In the genomic region with DNA sequence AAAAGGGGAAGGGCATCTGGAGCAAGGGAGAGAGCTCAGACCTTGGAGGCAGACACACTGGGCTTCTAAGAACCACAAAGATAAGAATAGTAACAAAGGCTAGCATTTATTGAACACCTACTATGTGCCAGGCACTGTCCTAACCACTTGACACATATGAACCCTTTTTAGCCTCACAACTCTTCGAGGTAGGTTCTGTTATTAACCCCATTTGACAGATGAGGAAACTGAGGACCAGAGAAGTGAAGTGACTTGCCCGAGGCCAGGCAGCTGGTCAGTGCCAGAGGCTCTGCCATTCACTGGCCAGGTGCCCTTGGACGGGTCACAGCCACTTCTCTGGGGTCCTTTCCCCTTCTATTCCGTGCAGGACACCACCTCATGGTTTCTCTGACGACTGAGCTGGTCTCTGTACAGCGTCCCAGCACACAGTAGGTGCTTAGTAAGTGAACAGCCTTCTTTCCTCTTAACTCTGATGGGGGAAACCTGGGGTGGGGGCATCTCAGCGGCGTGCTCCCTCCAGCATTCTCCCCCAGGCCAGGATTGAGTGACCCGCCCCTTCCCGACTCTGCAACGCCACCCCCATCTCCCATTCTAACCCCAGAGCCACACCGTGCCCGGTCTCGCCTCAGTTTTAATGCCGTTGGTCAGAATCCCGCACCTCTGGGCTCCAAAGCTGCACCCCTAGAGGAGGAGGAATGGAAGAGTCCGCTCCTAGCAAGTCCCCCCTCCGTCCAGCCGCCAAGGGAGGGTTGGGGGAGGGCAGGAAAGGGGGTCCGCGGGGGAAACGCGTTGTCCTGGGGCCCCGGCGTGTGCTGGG, we compare ENCODE assay signal across 13 cellular contexts. TPM values are rescaled to one million over a fixed set of nuclear protein-coding genes. Genes with fewer than 3 reads are reported as not detected.
DNase-seq lines count a peak whose midpoint lies in the region; ATAC-seq, FAIRE-seq and TF ChIP-seq lines count a peak whose summit lies in the region.
"Had no signal": no experiment of that assay in that cellular context is flagged by ENCODE, and none has a peak within 500 bp of the region (broad histone marks: within the 10 kb centered on the region; RNA-seq: fewer than 3 reads in every experiment).

No MANE protein-coding gene starts in this region.

- BruUV-seq in HepG2 (replicated peaks; lab: Mats Ljungman, UMichigan): no TSS peak

- FAIRE-seq in HepG2 (lab: Jason Lieb, UNC): no peak
- FAIRE-seq in astrocyte (lab: Jason Lieb, UNC): no peak
- no peak for FAIRE-seq in urothelium cell line (lab: Jason Lieb, UNC)

- no peak overlapping the region for H3K27ac Mint-ChIP-seq in astrocyte (ENCODE audit: unreplicated experiment)
- no peak overlapping the region for H3K27ac Mint-ChIP-seq in activated naive CD8-positive, alpha-beta T cell treated with anti-CD3 and anti-CD28 coated beads for 36 hours
- H3K27ac Mint-ChIP-seq: IgD-negative memory B cell had no signal

- H3K9ac ChIP-seq in HepG2 (ENCODE audit: insufficient read depth, low read depth, low read length) (no peak overlapping the region), astrocyte (ENCODE audit: low read length) (no peak overlapping the region), iPS-15b (ENCODE audit: low read depth, low read length) (no peak overlapping the region)

- in situ Hi-C loops in HepG2 (cut with HindIII; ENCODE audit: extremely low pct_ligation_motif_present, low pct_unique_long_range_greater_than_20kb): loop anchor here (10.0 kb wide), 1 partner anchor 149 kb away; the partner anchor contains the start of gene SLC12A5

- POLR2A ChIA-PET in HepG2 (lab: Yijun Ruan, JAX): no interaction called here

- H3K4me1 Mint-ChIP-seq in astrocyte (ENCODE audit: low read depth, unreplicated experiment): no peaks in the 10 kb centered on the region
- H3K4me1 Mint-ChIP-seq in activated naive CD8-positive, alpha-beta T cell treated with anti-CD3 and anti-CD28 coated beads for 36 hours: no peaks in the 10 kb centered on the region

- H3K27me3 ChIP-seq in HepG2 (ENCODE audit: control insufficient read depth in 1 of 2, insufficient read depth in 2 of 2, low read length in 2 of 2): peaks cover 12 to 74% of the 10 kb centered on the region in 2 experiments; a peak in 4 of 5 replicates
- H3K27me3 ChIP-seq in right lobe of liver: peaks cover 0 to 12% of the 10 kb centered on the region in 2 donors
- peaks cover 41% of the 10 kb centered on the region for H3K27me3 ChIP-seq in astrocyte (ENCODE audit: insufficient read depth, low read length)
- H3K27me3 ChIP-seq in iPS-15b (ENCODE audit: control insufficient read depth, insufficient read depth, low read length): peaks cover 53% of the 10 kb centered on the region

- H3K27ac ChIP-seq in HepG2 (ENCODE audit: extremely low read length, insufficient read depth, low read length) (no peak overlapping the region), right lobe of liver (no peak overlapping the region), astrocyte (ENCODE audit: low read depth, low read length) (no peak overlapping the region)
- H3K27ac ChIP-seq: 22Rv1, SJCRH30 had no signal

- H2AFZ ChIP-seq in HepG2 (ENCODE audit: low read length) (no peak overlapping the region), astrocyte (ENCODE audit: low read depth, low read length) (peak overlapping the region; percentile 34)

- no peaks in the 10 kb centered on the region for H3K9me3 Mint-ChIP-seq in astrocyte (ENCODE audit: unreplicated experiment)
- H3K9me3 Mint-ChIP-seq in activated naive CD8-positive, alpha-beta T cell treated with anti-CD3 and anti-CD28 coated beads for 36 hours: no peaks in the 10 kb centered on the region
- H3K9me3 Mint-ChIP-seq: IgD-negative memory B cell had no signal

- TF ChIP-seq POLR2A in HepG2 (IDR thresholded peaks at IDR 0.05; ENCODE audit: insufficient read depth in 1 of 2, low read depth in 2 of 2, low read length in 2 of 2) (no peak), right lobe of liver (IDR thresholded peaks at IDR 0.05) (no peak)

- no peak for TF ChIP-seq CTCF in HepG2 (CRISPR knock-in tag; IDR thresholded peaks at IDR 0.05)
- no peak for TF ChIP-seq CTCF in right lobe of liver (IDR thresholded peaks at IDR 0.05)
- TF ChIP-seq CTCF in astrocyte (IDR thresholded peaks at IDR 0.05; ENCODE audit: insufficient read depth, low read depth, low read length): no peak

- H3K4me3 ChIP-seq in HepG2 (replicated peaks in 1 of 3; ENCODE audit: insufficient read depth in 1 of 3, low read depth in 2 of 3, low read length in 3 of 3) (no peak overlapping the region), right lobe of liver (no peak overlapping the region), astrocyte (ENCODE audit: insufficient read depth, low read depth, low read length) (no peak overlapping the region), iPS-15b (ENCODE audit: low read depth, low read length) (peak overlapping the region; percentile 26)
- H3K4me3 ChIP-seq: SJCRH30 had no signal

- H3K9me3 ChIP-seq in HepG2 (ENCODE audit: low read length) (no peaks in the 10 kb centered on the region), right lobe of liver (no peaks in the 10 kb centered on the region), astrocyte (ENCODE audit: insufficient read depth, low read depth, low read length) (peaks cover 4% of the 10 kb centered on the region), iPS-15b (ENCODE audit: control insufficient read depth, insufficient read depth, low read length) (no peaks in the 10 kb centered on the region)
- H3K9me3 ChIP-seq: SJCRH30 had no signal

- H3K27me3 Mint-ChIP-seq in astrocyte (ENCODE audit: low read depth, unreplicated experiment): peaks cover 89% of the 10 kb centered on the region
- peaks cover 64% of the 10 kb centered on the region for H3K27me3 Mint-ChIP-seq in activated naive CD8-positive, alpha-beta T cell treated with anti-CD3 and anti-CD28 coated beads for 36 hours

- H3K4me2 ChIP-seq in HepG2 (ENCODE audit: low read depth, low read length): no peak overlapping the region
- no peak overlapping the region for H3K4me2 ChIP-seq in astrocyte (ENCODE audit: low read length)

- DNase-seq in HepG2 (ENCODE audit: low spot score) (no peak), right lobe of liver (no peak), astrocyte (ENCODE audit: low read depth) (no peak), urothelium cell line (ENCODE audit: low spot score) (peak; percentile 53), HuH-7.5 (ENCODE audit: low spot score) (no peak)
- no peak for DNase-seq in activated naive CD8-positive, alpha-beta T cell treated with anti-CD3 and anti-CD28 coated beads for 36 hours
- DNase-seq in activated T-cell treated with anti-CD3 and anti-CD28 coated beads, Interleukin-2, amount 50 U/mL, for 1 hour: no peak
- DNase-seq: DND-41, Kasumi-1, SJCRH30 had no signal

- TF ChIP-seq EP300 in HepG2 (IDR thresholded peaks at IDR 0.05; ENCODE audit: low read depth in 2 of 2, low read length in 2 of 2): no peak
- no peak for TF ChIP-seq EP300 in HepG2 (CRISPR knock-in tag; IDR thresholded peaks at IDR 0.05; ENCODE audit: borderline replicate concordance)

- intact Hi-C loops in HepG2 (cut with micrococcal nuclease; ENCODE audit: unreplicated experiment) (loop anchor here (1.0 kb wide), 1 partner anchor 42 kb away; no protein-coding TSS in a partner anchor), right lobe of liver (cut with DNase I) (loop anchor here in 1 of 2 donors (10.0 kb wide), 1 partner anchor 149 kb away; the partner anchor contains the start of gene SLC12A5)

- no peaks in the 10 kb centered on the region for H3K4me1 ChIP-seq in HepG2 (ENCODE audit: insufficient read depth, low read length)
- H3K4me1 ChIP-seq in right lobe of liver: no peaks in the 10 kb centered on the region
- H3K4me1 ChIP-seq in astrocyte (ENCODE audit: insufficient read depth, low read length): no peaks in the 10 kb centered on the region
- H3K4me1 ChIP-seq in iPS-15b (ENCODE audit: control insufficient read depth, insufficient read depth, low read length): no peaks in the 10 kb centered on the region
- H3K4me1 ChIP-seq: SJCRH30 had no signal

- 20% methylated on average over 25 of the region's 25 CpGs for WGBS in HepG2 (ENCODE audit: low lambda C conversion rate)
- 31% methylated on average over 19 of the region's 25 CpGs for WGBS in right lobe of liver (ENCODE audit: insufficient coverage, low coverage, low lambda C conversion rate, missing lambda C conversion rate)

- no peaks in the 10 kb centered on the region for H3K36me3 Mint-ChIP-seq in astrocyte (ENCODE audit: low read depth, unreplicated experiment)
- no peaks in the 10 kb centered on the region for H3K36me3 Mint-ChIP-seq in activated naive CD8-positive, alpha-beta T cell treated with anti-CD3 and anti-CD28 coated beads for 36 hours
- H3K36me3 Mint-ChIP-seq: IgD-negative memory B cell had no signal

- ATAC-seq in HepG2 (no peak; the same call in 2 of the 3 replicates), right lobe of liver (no peak)

- H3K36me3 ChIP-seq in HepG2 (replicated peaks in 1 of 2; ENCODE audit: control insufficient read depth in 1 of 2, insufficient read depth in 2 of 2, low read length in 2 of 2) (no peaks in the 10 kb centered on the region), right lobe of liver (no peaks in the 10 kb centered on the region), astrocyte (ENCODE audit: insufficient read depth, low read length) (no peaks in the 10 kb centered on the region), iPS-15b (ENCODE audit: control insufficient read depth, insufficient read depth, low read length) (no peaks in the 10 kb centered on the region)
- H3K36me3 ChIP-seq: SJCRH30 had no signal

- no peak for TF ChIP-seq RAD21 in HepG2 (CRISPR knock-in tag; IDR thresholded peaks at IDR 0.05)

- H3K79me2 ChIP-seq in HepG2 (ENCODE audit: insufficient read depth, low read length) (no peaks in the 10 kb centered on the region), astrocyte (ENCODE audit: insufficient read depth, low read length) (no peaks in the 10 kb centered on the region)

- no peaks in the 10 kb centered on the region; the same call in 1 of the 2 replicates for H4K20me1 ChIP-seq in HepG2 (ENCODE audit: insufficient read depth, low read length)
- no peaks in the 10 kb centered on the region for H4K20me1 ChIP-seq in astrocyte (ENCODE audit: insufficient read depth, low read length)

- CTCF ChIA-PET in HepG2 (lab: Yijun Ruan, JAX; ENCODE audit: low intra/inter-chr PET ratio, low total read pairs): interaction anchor here (1.2 to 2.6 kb wide), 4 partner anchors 42 to 160 kb away, joined by 3 to 19 read pairs (median 8); no protein-coding TSS in a partner anchor

- no peak overlapping the region for H3K4me3 Mint-ChIP-seq in astrocyte (ENCODE audit: unreplicated experiment)
- no peak overlapping the region for H3K4me3 Mint-ChIP-seq in activated naive CD8-positive, alpha-beta T cell treated with anti-CD3 and anti-CD28 coated beads for 36 hours
- H3K4me3 Mint-ChIP-seq: IgD-negative memory B cell had no signal

RNA-seq across cellular contexts. Expression of gene CD40, which starts 55.7 kb away (rescaled TPM):
- 2.2 and 4.6 TPM in 2 replicates for total RNA-seq in HepG2 (2016; rRNA removed; fragmentation: Illumina TruSeq; extraction: Trizol)
- 1.6 and 2.0 TPM in 2 replicates for total RNA-seq in HepG2 (2016; cell fraction: cytosol; rRNA removed; fragmentation: Illumina TruSeq; extraction: Trizol; ENCODE audit: low read depth)
- 2.5 and 4.5 TPM in 2 replicates for total RNA-seq in HepG2 (2016; cell fraction: insoluble cytoplasmic fraction; rRNA removed; fragmentation: Illumina TruSeq; extraction: Trizol)
- 2.7 and 3.4 TPM in 2 replicates for total RNA-seq in HepG2 (2016; cell fraction: membrane; rRNA removed; fragmentation: Illumina TruSeq; extraction: Trizol)
- 4.5 and 5.3 TPM in 2 replicates for total RNA-seq in HepG2 (2016; cell fraction: nucleus; rRNA removed; fragmentation: Illumina TruSeq; extraction: Trizol)
- 13.4 TPM in 2 replicates for polyA plus RNA-seq in HepG2 (2011; rRNA removed)
- polyA plus RNA-seq in HepG2 (2011; cell fraction: cytosol; rRNA removed): 10.3 and 14.5 TPM in 2 replicates
- 11.5 and 13.3 TPM in 2 replicates for polyA plus RNA-seq in HepG2 (2011; cell fraction: nucleus; rRNA removed)
- 5.5 and 6.2 TPM in 2 replicates for polyA plus RNA-seq in HepG2 (2012)
- polyA plus RNA-seq in HepG2 (2016; cell fraction: cytosol; fragmentation: Illumina TruSeq; extraction: Trizol; ENCODE audit: low read depth): 1.8 and 2.2 TPM in 2 replicates
- polyA plus RNA-seq in HepG2 (2016; cell fraction: insoluble cytoplasmic fraction; fragmentation: Illumina TruSeq; extraction: Trizol; ENCODE audit: low read depth): 2.2 and 2.6 TPM in 2 replicates
- 1.6 and 2.6 TPM in 2 replicates for polyA plus RNA-seq in HepG2 (2016; cell fraction: membrane; fragmentation: Illumina TruSeq; extraction: Trizol; ENCODE audit: low read depth)
- polyA plus RNA-seq in HepG2 (2016; cell fraction: nucleus; fragmentation: Illumina TruSeq; extraction: Trizol; ENCODE audit: insufficient read depth, low read depth): 7.9 and 9.2 TPM in 2 replicates
- polyA minus RNA-seq in HepG2 (2011; rRNA and poly(A)+ RNA removed; ENCODE audit: low replicate concordance): 0.70 and 6.5 TPM in 2 replicates
- 3.3 and 4.0 TPM in 2 replicates for polyA minus RNA-seq in HepG2 (2011; cell fraction: cytosol; rRNA and poly(A)+ RNA removed)
- polyA minus RNA-seq in HepG2 (2011; cell fraction: nucleus; rRNA and poly(A)+ RNA removed): 4.8 and 5.8 TPM in 2 replicates
- 10 to 100 TPM in 2 of 6 experiments, 1 to 10 TPM in 4; 8.8 to 11.7 (median 9.4) TPM for total RNA-seq in right lobe of liver
- 2.3 and 4.1 TPM in 2 replicates for total RNA-seq in astrocyte
- total RNA-seq in activated naive CD8-positive, alpha-beta T cell treated with anti-CD3 and anti-CD28 coated beads for 36 hours: 1 to 10 TPM; 4.6 to 5.3 TPM
